In the genomic region with DNA sequence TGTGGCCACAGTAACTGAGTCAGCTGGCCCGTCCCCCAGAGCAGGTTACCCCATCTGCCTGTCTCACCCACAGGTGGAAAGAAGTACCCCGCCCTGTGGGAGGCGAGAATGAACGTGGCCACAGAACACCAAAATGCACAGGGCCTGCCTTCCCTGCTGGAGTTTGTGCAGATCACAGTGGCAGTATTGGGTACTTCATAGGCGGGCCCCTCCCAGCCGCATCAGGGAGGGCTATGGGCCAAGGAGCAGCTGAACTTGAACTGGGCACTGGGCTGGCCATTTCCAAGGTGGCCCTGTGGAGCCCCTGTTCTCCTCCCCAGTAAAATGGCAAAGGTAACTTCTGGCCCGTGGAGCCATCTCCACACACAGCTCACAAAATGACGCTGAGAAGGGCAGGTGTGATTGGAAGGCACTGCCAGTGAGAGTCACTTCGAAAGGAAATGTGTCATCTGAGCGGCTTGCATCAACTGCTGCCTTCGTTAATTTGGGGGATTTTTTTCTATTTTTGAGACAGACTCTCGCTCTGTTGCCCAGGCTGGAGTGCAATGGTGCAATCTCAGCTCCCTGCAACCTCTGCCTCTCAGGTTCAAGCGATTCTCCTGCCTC, we compare ENCODE assay signal across 16 cellular contexts.
DNase-seq lines count a peak whose midpoint lies in the region; FAIRE-seq and TF ChIP-seq lines count a peak whose summit lies in the region.
"Had no signal": no experiment of that assay in that cellular context is flagged by ENCODE, and none has a peak within 500 bp of the region (broad histone marks: within the 10 kb centered on the region; RNA-seq: fewer than 3 reads in every experiment).

No MANE protein-coding gene starts in this region.

- H4K5ac ChIP-seq in H1 (ENCODE audit: insufficient read length, low read depth, low read length) = no peak overlapping the region

- POLR2A ChIA-PET in H1 (lab: Charles Lee; ENCODE audit: partially characterized antibody) = interaction anchor here (1.2 kb wide), 1 partner anchor 11 kb away, joined by 3 read pairs; no protein-coding TSS in a partner anchor

- no peak overlapping the region for H3K4ac ChIP-seq in H1 (replicated peaks; ENCODE audit: insufficient read length, low read depth, low read length)

- TF ChIP-seq EP300 in H1 (IDR thresholded peaks at IDR 0.05; ENCODE audit: borderline replicate concordance in 1 of 2, low read depth in 2 of 2, low read length in 2 of 2) = no peak

- H3F3A ChIP-seq in smooth muscle cell (ENCODE audit: low read depth) = no peaks in the 10 kb centered on the region

- no peaks in the 10 kb centered on the region for H3K79me2 ChIP-seq in H1 (ENCODE audit: control insufficient read depth in 1 of 2, insufficient read depth in 2 of 2, low read length in 2 of 2)
- H3K79me2 ChIP-seq in smooth muscle cell (ENCODE audit: low read depth) = no peaks in the 10 kb centered on the region

- no peak overlapping the region for H3K9ac ChIP-seq in BLaER1 treated with 17β-estradiol and CSF1 and Interleukin-3, amounts not matched to agents 10 nM and 100 nM
- H3K9ac ChIP-seq in H1 (replicated peaks in 1 of 4; ENCODE audit: extremely low read depth in 1 of 4, low read depth in 3 of 4, low read length in 3 of 4) (no peak overlapping the region), smooth muscle cell (ENCODE audit: low read depth) (no peak overlapping the region)

- no peak overlapping the region for H4K8ac ChIP-seq in H1 (ENCODE audit: extremely low read depth, insufficient read depth, low read length)

- no peak overlapping the region for H3K56ac ChIP-seq in H1 (replicated peaks; ENCODE audit: insufficient read length, low read depth, low read length)

- H3K79me1 ChIP-seq in H1 (ENCODE audit: low read depth, low read length) = no peaks in the 10 kb centered on the region; the same call in 1 of the 2 replicates

- H3K27ac ChIP-seq in BLaER1 treated with 17β-estradiol and CSF1 and Interleukin-3, amounts not matched to agents 10 nM and 100 nM = no peak overlapping the region
- no peak overlapping the region for H3K27ac ChIP-seq in H1 (ENCODE audit: low read depth, low read length)
- H3K27ac ChIP-seq in smooth muscle cell (ENCODE audit: low read depth) = no peak overlapping the region

- TF ChIP-seq POLR2A in H1 (IDR thresholded peaks at IDR 0.05; ENCODE audit: control extremely low read depth in 1 of 2, low read depth in 2 of 2, low read length in 2 of 2) = no peak

- no peaks in the 10 kb centered on the region for H3K36me3 ChIP-seq in BLaER1 treated with 17β-estradiol and CSF1 and Interleukin-3, amounts not matched to agents 10 nM and 100 nM
- H3K36me3 ChIP-seq in H1 (ENCODE audit: control insufficient read depth in 2 of 4, insufficient read depth in 4 of 4, low read length in 3 of 4) = no peaks in the 10 kb centered on the region
- H3K36me3 ChIP-seq in smooth muscle cell (ENCODE audit: low read depth) = no peaks in the 10 kb centered on the region
- H3K36me3 ChIP-seq: HAP-1 had no signal

- no peak for TF ChIP-seq RAD21 in H1 (IDR thresholded peaks at IDR 0.05 in 1 of 2, conservative IDR thresholded peaks at IDR 0.05 in 1 of 2; ENCODE audit: low read depth in 2 of 2, low read length in 2 of 2)

- CTCF ChIA-PET in H1 (lab: Charles Lee; ENCODE audit: partially characterized antibody) = interaction anchor here (0.6 to 3.6 kb wide), 5 partner anchors 11 to 177 kb away, joined by 3 to 11 read pairs (median 4); no protein-coding TSS in a partner anchor

- H3K4me1 ChIP-seq in BLaER1 treated with 17β-estradiol and CSF1 and Interleukin-3, amounts not matched to agents 10 nM and 100 nM = peaks cover 11 to 29% (median 17%) of the 10 kb centered on the region in 10 experiments; a peak in 18 of 20 replicates
- H3K4me1 ChIP-seq in H1 (replicated peaks in 1 of 4; ENCODE audit: control insufficient read depth in 3 of 4, insufficient read depth in 4 of 4, low read length in 3 of 4) (no peaks in the 10 kb centered on the region), smooth muscle cell (ENCODE audit: low read depth) (no peaks in the 10 kb centered on the region)
- H3K4me1 ChIP-seq: HAP-1 had no signal

- FAIRE-seq in H1 (lab: Jason Lieb, UNC) (no peak), urothelium cell line (lab: Jason Lieb, UNC) (peak; percentile 59)
- FAIRE-seq: G401.6, GM19239 had no signal

- no peak overlapping the region for H4K91ac ChIP-seq in H1 (replicated peaks; ENCODE audit: insufficient read length, low read length)

- H3K14ac ChIP-seq in H1 (ENCODE audit: insufficient read length) = no peak overlapping the region

- WGBS in H1 (ENCODE audit: extremely low coverage in 1 of 2, insufficient coverage in 1 of 2, insufficient read length in 1 of 2, insufficient replicate concordance in 2 of 2, low coverage in 1 of 2, low lambda C conversion rate in 2 of 2, missing lambda C conversion rate in 1 of 2), 2 experiments = 89% methylated on average over 13 of the region's 13 CpGs; no CpG with 5 or more reads in 1 of the 2 experiments
- WGBS in smooth muscle cell (ENCODE audit: low lambda C conversion rate) = 92% methylated on average over 13 of the region's 13 CpGs

- H2AK5ac ChIP-seq in H1 (ENCODE audit: low read depth, low read length) = no peak overlapping the region

- no peak overlapping the region for H2BK5ac ChIP-seq in H1 (ENCODE audit: low read depth, low read length)

- H3K23ac ChIP-seq in H1 (ENCODE audit: insufficient read length) = no peak overlapping the region

- TF ChIP-seq CTCF in H1 (IDR thresholded peaks at IDR 0.05; ENCODE audit: control extremely low read depth in 1 of 3, insufficient read depth in 1 of 3, low read depth in 1 of 3, low read length in 3 of 3) = no peak
- no peak for TF ChIP-seq CTCF in smooth muscle cell (IDR thresholded peaks at IDR 0.05; ENCODE audit: borderline replicate concordance, insufficient read depth, poor library complexity, severe bottlenecking)

- peaks cover 0 to 25% (median 0%) of the 10 kb centered on the region in 11 experiments; a peak in 7 of 22 replicates for H4K20me1 ChIP-seq in BLaER1 treated with 17β-estradiol and CSF1 and Interleukin-3, amounts not matched to agents 10 nM and 100 nM
- H4K20me1 ChIP-seq in H1 (replicated peaks in 1 of 2; ENCODE audit: control insufficient read depth in 1 of 2, insufficient read depth in 2 of 2, low read length in 2 of 2) (no peaks in the 10 kb centered on the region), smooth muscle cell (ENCODE audit: low read depth) (no peaks in the 10 kb centered on the region)

- H3K4me2 ChIP-seq in BLaER1 treated with 17β-estradiol and CSF1 and Interleukin-3, amounts not matched to agents 10 nM and 100 nM = peak overlapping the region in 9 of 11 experiments; percentile 3 to 60 (median 19); a peak in 10 of 22 replicates
- H3K4me2 ChIP-seq in H1 (ENCODE audit: insufficient read depth in 1 of 2, low read depth in 2 of 2, low read length in 2 of 2) = no peak overlapping the region
- H3K4me2 ChIP-seq in smooth muscle cell = no peak overlapping the region

- peak; percentile 10 for DNase-seq in HT1080 (ENCODE audit: low read depth)
- DNase-seq in H1 (ENCODE audit: low read depth in 1 of 2, low spot score in 2 of 2) = no peak
- DNase-seq in urothelium cell line (ENCODE audit: low spot score) = no peak
- no peak for DNase-seq in smooth muscle cell (lab: John Stamatoyannopoulos, UW; ENCODE audit: unreplicated experiment)
- DNase-seq in iPS-NIHi7 (ENCODE audit: extremely low spot score) = no peak
- DNase-seq in effector CD8-positive, alpha-beta T cell (lab: John Stamatoyannopoulos, UW) = no peak
- DNase-seq: AML-193; C1 segment of cervical spinal cord; CD4-positive, alpha-beta memory T cell; DMS79; EL; GOT3 had no signal

- 0 out of 2 replicates have a peak overlapping the region, but pooled peaks have one; percentile 17 for H2BK12ac ChIP-seq in H1 (ENCODE audit: low read depth, low read length)

- H2BK15ac ChIP-seq in H1 (ENCODE audit: low read length) = no peak overlapping the region

- H2BK120ac ChIP-seq in H1 (replicated peaks; ENCODE audit: low read depth, low read length) = no peak overlapping the region

- H2BK20ac ChIP-seq in H1 (ENCODE audit: low read length) = no peak overlapping the region

- H3K9me3 ChIP-seq in BLaER1 treated with 17β-estradiol and CSF1 and Interleukin-3, amounts not matched to agents 10 nM and 100 nM (replicated peaks in 1 of 11) = no peaks in the 10 kb centered on the region
- H3K9me3 ChIP-seq in H1 (ENCODE audit: insufficient read depth in 2 of 2, low read depth in 1 of 2, low read length in 1 of 2) (no peaks in the 10 kb centered on the region), smooth muscle cell (replicated peaks; ENCODE audit: low read depth) (no peaks in the 10 kb centered on the region)
- H3K9me3 ChIP-seq: HAP-1 had no signal

- H3K4me3 ChIP-seq in BLaER1 treated with 17β-estradiol and CSF1 and Interleukin-3, amounts not matched to agents 10 nM and 100 nM = no peak overlapping the region
- H3K4me3 ChIP-seq in H1 (ENCODE audit: extremely low read depth in 1 of 4, insufficient read depth in 2 of 4, low read depth in 3 of 4, low read length in 4 of 4) (no peak overlapping the region), smooth muscle cell (no peak overlapping the region)
- H3K4me3 ChIP-seq: HAP-1 had no signal

- H3K18ac ChIP-seq in H1 (ENCODE audit: extremely low read depth, low read length) = no peak overlapping the region

- no peaks in the 10 kb centered on the region for H3K23me2 ChIP-seq in H1 (ENCODE audit: low read depth, low read length)

- H3K27me3 ChIP-seq in BLaER1 treated with 17β-estradiol and CSF1 and Interleukin-3, amounts not matched to agents 10 nM and 100 nM = no peaks in the 10 kb centered on the region; a peak in 1 of 22 replicates
- H3K27me3 ChIP-seq in H1 (replicated peaks in 1 of 4; ENCODE audit: control insufficient read depth in 3 of 4, extremely low read depth in 1 of 4, insufficient read depth in 3 of 4, low read length in 3 of 4) = no peaks in the 10 kb centered on the region
- no peaks in the 10 kb centered on the region for H3K27me3 ChIP-seq in smooth muscle cell (ENCODE audit: low read depth)

- H2AFZ ChIP-seq in H1 (ENCODE audit: low read length) (no peak overlapping the region), smooth muscle cell (ENCODE audit: low read depth) (no peak overlapping the region)

TF ChIP-seq in H1, 55 proteins besides CTCF, POLR2A, EP300 and RAD21 (continues in another document):
- TF ChIP-seq YY1 (IDR thresholded peaks at IDR 0.05; ENCODE audit: low read depth, low read length) (no peak), CBX5 (IDR thresholded peaks at IDR 0.05; ENCODE audit: low read depth, low read length) (no peak)

Comparison
In these comparisons a context has a peak if more than half of its experiments do, and no peak if none do; other contexts are left out.
1. H3K4me2 ChIP-seq: peak in BLaER1 treated with 17β-estradiol and CSF1 and Interleukin-3, amounts not matched to agents 10 nM and 100 nM (9 of 11); none in H1 (0 of 2) and smooth muscle cell (single experiment).